1 cellular context compared by ENCODE assay signal in the genomic region with DNA sequence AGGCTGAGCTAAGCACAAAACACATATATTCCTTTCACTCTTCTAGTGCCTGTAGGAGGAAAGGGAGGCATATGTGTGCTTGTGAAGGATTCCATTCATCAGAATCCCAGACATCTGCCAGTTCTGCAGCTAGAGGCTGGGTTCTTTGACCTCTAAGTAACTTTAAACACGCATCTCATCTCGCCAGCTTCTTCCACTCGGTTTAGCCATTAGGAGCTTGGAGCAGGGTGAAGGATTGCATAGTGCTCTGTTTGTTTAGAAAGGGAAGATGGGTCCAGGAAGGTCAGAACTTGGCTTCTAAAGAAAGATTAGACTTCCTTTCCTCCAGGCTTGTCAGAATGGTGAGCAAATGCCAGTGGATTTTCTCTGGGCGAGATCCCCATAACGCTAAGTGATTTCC.
TF ChIP-seq lines count a peak whose summit lies in the region.

No MANE protein-coding gene starts in this region.

TF ChIP-seq in H1, 55 proteins besides CTCF, POLR2A, EP300 and RAD21:
- TF ChIP-seq PHF8 (conservative IDR thresholded peaks at IDR 0.05; ENCODE audit: low read depth, low read length), result no peak
- TF ChIP-seq TAF7 (optimal IDR thresholded peaks at IDR 0.05; ENCODE audit: borderline replicate concordance, low read depth, low read length), result no peak
- TF ChIP-seq CBX8 (IDR thresholded peaks at IDR 0.05; ENCODE audit: borderline replicate concordance, low read depth, low read length), result no peak
- no peak for TF ChIP-seq SIX5 (IDR thresholded peaks at IDR 0.05; ENCODE audit: low read depth, low read length)
- no peak for TF ChIP-seq CBX5 (IDR thresholded peaks at IDR 0.05; ENCODE audit: low read depth, low read length)
- TF ChIP-seq CREB1 (IDR thresholded peaks at IDR 0.05), result no peak
- no peak for TF ChIP-seq RXRA (IDR thresholded peaks at IDR 0.05; ENCODE audit: insufficient read depth, low read depth, low read length)
- TF ChIP-seq GTF2F1 (IDR thresholded peaks at IDR 0.05; ENCODE audit: borderline replicate concordance, low read depth, low read length), result no peak
- no peak for TF ChIP-seq CHD1 (IDR thresholded peaks at IDR 0.05; ENCODE audit: low read depth, low read length)
- TF ChIP-seq, protein P1, sequence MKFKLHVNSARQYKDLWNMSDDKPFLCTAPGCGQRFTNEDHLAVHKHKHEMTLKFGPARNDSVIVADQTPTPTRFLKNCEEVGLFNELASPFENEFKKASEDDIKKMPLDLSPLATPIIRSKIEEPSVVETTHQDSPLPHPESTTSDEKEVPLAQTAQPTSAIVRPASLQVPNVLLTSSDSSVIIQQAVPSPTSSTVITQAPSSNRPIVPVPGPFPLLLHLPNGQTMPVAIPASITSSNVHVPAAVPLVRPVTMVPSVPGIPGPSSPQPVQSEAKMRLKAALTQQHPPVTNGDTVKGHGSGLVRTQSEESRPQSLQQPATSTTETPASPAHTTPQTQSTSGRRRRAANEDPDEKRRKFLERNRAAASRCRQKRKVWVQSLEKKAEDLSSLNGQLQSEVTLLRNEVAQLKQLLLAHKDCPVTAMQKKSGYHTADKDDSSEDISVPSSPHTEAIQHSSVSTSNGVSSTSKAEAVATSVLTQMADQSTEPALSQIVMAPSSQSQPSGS (IDR thresholded peaks at IDR 0.05; ENCODE audit: low read length), result no peak
- no peak for TF ChIP-seq BCL11A (IDR thresholded peaks at IDR 0.05; ENCODE audit: low read depth in 2 of 2, low read length in 2 of 2)
- no peak for TF ChIP-seq KDM1A (IDR thresholded peaks at IDR 0.05; ENCODE audit: borderline replicate concordance, low read length)
- TF ChIP-seq NRF1 (IDR thresholded peaks at IDR 0.05; ENCODE audit: low read depth, low read length), result no peak
- TF ChIP-seq SAP30 (IDR thresholded peaks at IDR 0.05; ENCODE audit: insufficient read depth, insufficient replicate concordance, low read length), result no peak
- TF ChIP-seq EZH2 (IDR thresholded peaks at IDR 0.05; ENCODE audit: low read depth, low read length, severe bottlenecking), result no peak
- TF ChIP-seq YY1 (IDR thresholded peaks at IDR 0.05; ENCODE audit: low read depth, low read length), result no peak
- TF ChIP-seq FOSL1 (IDR thresholded peaks at IDR 0.05; ENCODE audit: insufficient read depth, low read depth, low read length), result no peak
- no peak for TF ChIP-seq RFX5 (IDR thresholded peaks at IDR 0.05; ENCODE audit: borderline replicate concordance, low read depth, low read length)
